ENCODE assay signal across 14 cellular contexts in the genomic region with DNA sequence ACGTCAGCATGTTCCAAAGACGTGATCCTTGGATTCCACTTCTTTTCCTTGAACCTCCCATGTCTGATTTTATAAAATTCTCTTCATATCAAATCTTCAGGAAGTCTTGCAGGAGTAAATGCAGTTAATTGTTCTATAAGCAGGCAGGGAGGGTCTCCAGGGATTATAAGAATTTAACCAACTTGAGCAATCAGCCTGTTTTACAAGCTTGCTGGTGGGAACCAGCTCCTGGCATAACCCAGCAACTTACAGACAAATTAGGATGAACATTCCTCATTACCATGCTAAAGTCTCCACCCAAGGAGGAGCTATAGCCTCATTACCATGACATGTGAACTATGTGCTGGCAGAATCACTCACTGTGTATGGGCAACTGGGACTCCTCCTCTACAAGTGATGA. TPM values are rescaled to one million over a fixed set of nuclear protein-coding genes. Genes with fewer than 3 reads are reported as not detected.
"Had no signal": no experiment of that assay in that cellular context is flagged by ENCODE, and none has a peak within 500 bp of the region (broad histone marks: within the 10 kb centered on the region; RNA-seq: fewer than 3 reads in every experiment).

No MANE protein-coding gene starts in this region.

RNA-seq across cellular contexts. Expression of a gene that starts 31.5 kb away (rescaled TPM):
- total RNA-seq: natural killer cell treated with Interleukin-12 subunit alpha and Interleukin-12 subunit beta and Interleukin-15 and Interleukin-18, amount 100 ng/mL, for 72 hours; neural crest cell; osteocyte; pulmonary artery endothelial cell; smooth muscle cell; testis had no signal
- polyA plus RNA-seq: smooth muscle cell had no signal

RNA-seq across cellular contexts. Expression of a gene that starts 32.6 kb away (rescaled TPM):
- total RNA-seq: natural killer cell treated with Interleukin-12 subunit alpha and Interleukin-12 subunit beta and Interleukin-15 and Interleukin-18, amount 100 ng/mL, for 72 hours; neural crest cell; omental fat pad; osteocyte; pancreas; prostate gland; pulmonary artery endothelial cell; smooth muscle cell; suprapubic skin; transverse colon; upper lobe of right lung; urinary bladder; vagina had no signal
- polyA plus RNA-seq: pancreas, smooth muscle cell, urinary bladder had no signal
